In the genomic region with DNA sequence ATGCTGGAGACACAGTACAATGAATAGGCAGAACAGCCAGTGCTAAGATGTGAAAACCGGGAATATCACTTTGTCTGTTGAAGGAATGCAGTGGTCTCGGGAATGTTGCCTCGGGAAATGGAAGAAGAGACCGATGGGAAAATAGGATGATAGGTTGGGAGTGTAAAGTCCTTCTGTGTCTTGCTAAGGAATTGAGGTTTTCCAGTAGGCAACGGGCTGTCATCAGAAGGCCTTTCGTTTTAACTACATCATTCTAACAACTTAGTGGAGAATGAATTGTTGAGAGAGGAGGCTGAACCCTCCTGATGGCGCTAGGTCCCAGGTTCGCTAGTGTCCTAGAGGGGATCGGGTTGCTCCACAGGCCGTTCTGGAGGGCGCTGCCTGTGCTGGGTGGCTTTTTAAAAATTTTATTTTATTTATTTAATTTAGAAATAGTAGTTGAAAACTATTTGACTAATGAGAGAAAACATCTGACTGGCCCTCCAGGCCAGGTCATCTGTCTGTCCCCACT, we compare ENCODE assay signal across 8 cellular contexts. TPM values are rescaled to one million over a fixed set of nuclear protein-coding genes. Genes with fewer than 3 reads are reported as not detected.
A peak's percentile ranks its signal among the peaks of the same experiment; 100 is the strongest.
DNase-seq lines count a peak whose midpoint lies in the region; ATAC-seq and TF ChIP-seq lines count a peak whose summit lies in the region.

No MANE protein-coding gene starts in this region.

- H3K18ac ChIP-seq in neuronal stem cell (ENCODE audit: low read length): no peak overlapping the region

- CTCF ChIA-PET in Panc1 (lab: Charles Lee): interaction anchor here (0.8 to 1.1 kb wide), 2 partner anchors 155 to 299 kb away, joined by 6 to 9 read pairs; no protein-coding TSS in a partner anchor

- no peak overlapping the region for H3K23ac ChIP-seq in neuronal stem cell (ENCODE audit: low read depth, low read length, poor library complexity)

- H3K4me2 ChIP-seq in neuronal stem cell (ENCODE audit: insufficient read depth, low read length, poor library complexity, severe bottlenecking): peak overlapping the region; percentile 48

- H3K9me3 ChIP-seq in Panc1 (ENCODE audit: control insufficient read depth, insufficient read depth, low read depth, low read length) (no peaks in the 10 kb centered on the region), endodermal cell (ENCODE audit: control insufficient read depth, low read length) (peaks cover 7% of the 10 kb centered on the region), neuronal stem cell (replicated peaks in 1 of 2; ENCODE audit: control insufficient read depth in 2 of 2, insufficient read depth in 1 of 2, low read depth in 1 of 2, low read length in 2 of 2) (no peaks in the 10 kb centered on the region)

- H2BK15ac ChIP-seq in neuronal stem cell (ENCODE audit: low read length): no peak overlapping the region

- H3K9me3 Mint-ChIP-seq in endodermal cell: peaks cover 35% of the 10 kb centered on the region

- no peak overlapping the region for H2BK5ac ChIP-seq in neuronal stem cell (ENCODE audit: low read length)

- no peak overlapping the region for H4K91ac ChIP-seq in neuronal stem cell (ENCODE audit: low read depth, low read length, poor library complexity)

- H3K27me3 Mint-ChIP-seq in endodermal cell (ENCODE audit: insufficient read depth): peaks cover 6% of the 10 kb centered on the region

- H3K27ac Mint-ChIP-seq in endodermal cell: peak overlapping the region; percentile 76

- no peaks in the 10 kb centered on the region for H3K79me1 ChIP-seq in neuronal stem cell (ENCODE audit: low read depth, low read length)

- no TSS peak for BruUV-seq in Panc1 (replicated peaks; lab: Mats Ljungman, UMichigan)

- H3K27ac ChIP-seq in 22Rv1 (peak overlapping the region; percentile 71), Panc1 (ENCODE audit: low read length) (peak overlapping the region; percentile 83), endodermal cell (ENCODE audit: low read depth, low read length) (no peak overlapping the region), neuronal stem cell (replicated peaks; ENCODE audit: low read length) (peak overlapping the region; percentile 32)

- H3K36me3 Mint-ChIP-seq in endodermal cell (ENCODE audit: low read depth): peaks cover 18% of the 10 kb centered on the region

- H3K9ac ChIP-seq in endodermal cell (ENCODE audit: extremely low read depth, low read length, poor library complexity, severe bottlenecking) (peak overlapping the region; percentile 81), neuronal stem cell (ENCODE audit: low read depth, low read length, poor library complexity) (no peak overlapping the region)

- H3K4ac ChIP-seq in neuronal stem cell (ENCODE audit: low read length): no peak overlapping the region

- peaks cover 9% of the 10 kb centered on the region; the same call in 1 of the 2 replicates for H3K36me3 ChIP-seq in Panc1 (ENCODE audit: control insufficient read depth, insufficient read depth, low read length)
- H3K36me3 ChIP-seq in endodermal cell (ENCODE audit: control insufficient read depth, insufficient read depth, low read length): peaks cover 22% of the 10 kb centered on the region
- peaks cover 0 to 25% of the 10 kb centered on the region in 2 donors for H3K36me3 ChIP-seq in neuronal stem cell (replicated peaks in 1 of 2; ENCODE audit: control insufficient read depth in 2 of 2, insufficient read depth in 2 of 2, low read length in 2 of 2)

- intact Hi-C loops in Panc1 (cut with micrococcal nuclease; ENCODE audit: unreplicated experiment): loop anchor here (10.0 kb wide), 2 partner anchors 122 to 232 kb away; no protein-coding TSS in a partner anchor

- H3K4me1 ChIP-seq in Panc1 (ENCODE audit: control insufficient read depth, insufficient read depth, low read length) (peaks cover 21% of the 10 kb centered on the region), endodermal cell (ENCODE audit: control insufficient read depth, insufficient read depth, low read length) (peaks cover 3% of the 10 kb centered on the region), neuronal stem cell (ENCODE audit: control insufficient read depth in 2 of 2, insufficient read depth in 1 of 2, low read depth in 1 of 2, low read length in 2 of 2) (peaks cover 2 to 3% of the 10 kb centered on the region in 2 donors)

- H3K4me3 ChIP-seq in GM08714 (ENCODE audit: low read length) (peak overlapping the region; percentile 97), Panc1 (ENCODE audit: low read depth in 2 of 2, low read length in 2 of 2) (peak overlapping the region; percentile 94 to 100), endodermal cell (ENCODE audit: low read length) (peak overlapping the region; percentile 96), neuronal stem cell (ENCODE audit: low read length in 2 of 2) (peak overlapping the region; percentile 89 to 99)

- peaks cover 13% of the 10 kb centered on the region for H3K4me1 Mint-ChIP-seq in endodermal cell

- in situ Hi-C loops in Panc1 (cut with HindIII; ENCODE audit: low pct_unique_long_range_greater_than_20kb, low sequenced_read_pairs): no loop called here

- 12% methylated on average over 8 of the region's 11 CpGs; no CpG with 5 or more reads in 1 of the 2 experiments for WGBS in endodermal cell (ENCODE audit: insufficient coverage in 1 of 2, insufficient read length in 1 of 2), 2 experiments
- no CpG with 5 or more reads among the region's 11 CpGs for WGBS in neuronal stem cell (ENCODE audit: extremely low coverage in 2 of 2, insufficient read length in 2 of 2, insufficient replicate concordance in 1 of 2), 2 donors

- no peak overlapping the region for H2BK12ac ChIP-seq in neuronal stem cell (ENCODE audit: low read length)

- no peak; the same call in 1 of the 2 replicates for TF ChIP-seq CTCF in 22Rv1 (IDR thresholded peaks at IDR 0.05)
- TF ChIP-seq CTCF in Panc1 (IDR thresholded peaks at IDR 0.05): peak; percentile 37; the same call in 1 of the 2 replicates
- TF ChIP-seq CTCF in endodermal cell (conservative IDR thresholded peaks at IDR 0.05): no peak

- peak overlapping the region; percentile 83 for H3K4me3 Mint-ChIP-seq in endodermal cell

- H3K27me3 ChIP-seq in Panc1 (ENCODE audit: control insufficient read depth, insufficient read depth, low read length) (no peaks in the 10 kb centered on the region), endodermal cell (ENCODE audit: control insufficient read depth, insufficient read depth, low read length, poor library complexity, severe bottlenecking) (no peaks in the 10 kb centered on the region), neuronal stem cell (ENCODE audit: control insufficient read depth in 3 of 3, insufficient read depth in 3 of 3, low read depth in 1 of 3, low read length in 3 of 3) (no peaks in the 10 kb centered on the region)

- no peak for DNase-seq in Panc1 (ENCODE audit: low read depth, low spot score)
- DNase-seq in endodermal cell: peak; percentile 50
- peak; percentile 1 for DNase-seq in neuronal stem cell (ENCODE audit: low spot score)
- no peak for DNase-seq in activated effector memory CD4-positive, alpha-beta T cell treated with anti-CD3 and anti-CD28 coated beads, Interleukin-2, amount 50 U/mL, for 16 hours

- POLR2A ChIA-PET in Panc1 (lab: Charles Lee): interaction anchor here (0.6 kb wide), 1 partner anchor 129 kb away, joined by 10 read pairs; no protein-coding TSS in a partner anchor

- peak overlapping the region; percentile 89 for H2AFZ ChIP-seq in neuronal stem cell (ENCODE audit: low read length)

- no peak for ATAC-seq in Panc1
- no peak for ATAC-seq in GM19023 (IDR thresholded peaks at IDR 0.05; ENCODE audit: unreplicated experiment)
- ATAC-seq in GM21619 (IDR thresholded peaks at IDR 0.05; ENCODE audit: unreplicated experiment): no peak

- H2BK120ac ChIP-seq in neuronal stem cell (ENCODE audit: low read depth, low read length): no peak overlapping the region

- no peak overlapping the region for H3K14ac ChIP-seq in neuronal stem cell (ENCODE audit: low read length)

- H4K8ac ChIP-seq in neuronal stem cell (ENCODE audit: low read depth, low read length): no peak overlapping the region

- H2AK5ac ChIP-seq in neuronal stem cell (ENCODE audit: low read depth, low read length): no peak overlapping the region

RNA-seq across cellular contexts. Expression of a gene that starts 0.7 kb away (rescaled TPM):
- total RNA-seq in Panc1 (2021; ENCODE audit: unreplicated experiment) (126 TPM), endodermal cell (10 to 100 TPM; 83.5 to 97.0 TPM)
- 49.0 TPM for polyA plus RNA-seq in Panc1 (2012; ENCODE audit: insufficient read length)
- polyA plus RNA-seq in endodermal cell (2013, experiment 1 of 2): 91.5 TPM
- polyA plus RNA-seq in endodermal cell (2013, experiment 2 of 2): 96.3 TPM
- 81.4 TPM for polyA plus RNA-seq in neuronal stem cell (2013, experiment 1 of 2)
- 81.5 TPM for polyA plus RNA-seq in neuronal stem cell (2013, experiment 2 of 2)

RNA-seq across cellular contexts. Expression of a gene that starts 47.3 kb away (rescaled TPM):
- total RNA-seq in Panc1 (2021; ENCODE audit: unreplicated experiment): 2.0 TPM
- polyA plus RNA-seq in Panc1 (2012; ENCODE audit: insufficient read length): 1.1 TPM
- 1 to 10 TPM; 3.7 to 5.1 TPM for total RNA-seq in endodermal cell
- polyA plus RNA-seq in endodermal cell (2013, experiment 1 of 2): 7.2 TPM
- 5.1 TPM for polyA plus RNA-seq in endodermal cell (2013, experiment 2 of 2)
- polyA plus RNA-seq in neuronal stem cell (2013, experiment 1 of 2): 6.0 TPM
- polyA plus RNA-seq in neuronal stem cell (2013, experiment 2 of 2): 6.0 TPM

Comparison
In these comparisons a context has a peak if more than half of its experiments do, and no peak if none do; other contexts are left out.
1. DNase-seq: peak in endodermal cell (single experiment) and neuronal stem cell (single experiment); none in Panc1 (single experiment) and activated effector memory CD4-positive, alpha-beta T cell treated with anti-CD3 and anti-CD28 coated beads, Interleukin-2, amount 50 U/mL, for 16 hours (single experiment).
2. Peak in every context shown above with its lines, with median percentiles within 50 percentile points of each other: H3K4me3 ChIP-seq.